In genomic region chr11:2582958-2583604, GRCh38 we compare ENCODE assay signal across 13 cellular contexts.
DNase-seq lines count a peak whose midpoint lies in the region; ATAC-seq and TF ChIP-seq lines count a peak whose summit lies in the region.
"Had no signal": no experiment of that assay in that cellular context is flagged by ENCODE, and none has a peak within 500 bp of the region (broad histone marks: within the 10 kb centered on the region; RNA-seq: fewer than 3 reads in every experiment).

No MANE protein-coding gene starts in this region.

- H3K36me3 Mint-ChIP-seq in MCF 10A (ENCODE audit: insufficient read depth, unreplicated experiment): no peaks in the 10 kb centered on the region

- no peaks in the 10 kb centered on the region for H3K27me3 Mint-ChIP-seq in MCF 10A (ENCODE audit: insufficient read depth, unreplicated experiment)

- H3K4me1 ChIP-seq in ascending aorta (no peaks in the 10 kb centered on the region), lower lobe of right lung (no peaks in the 10 kb centered on the region), upper lobe of left lung (peaks cover 0 to 7% (median 3%) of the 10 kb centered on the region in 4 donors)

- H3K9me3 ChIP-seq in ascending aorta (no peaks in the 10 kb centered on the region), lower lobe of right lung (no peaks in the 10 kb centered on the region), upper lobe of left lung (no peaks in the 10 kb centered on the region)

- H3K9me3 Mint-ChIP-seq in MCF 10A (ENCODE audit: unreplicated experiment): no peaks in the 10 kb centered on the region

- CTCF ChIA-PET in MCF 10A (lab: Yijun Ruan, JAX) (no interaction called here), HEK293T (lab: Yijun Ruan, JAX) (no interaction called here)

- TF ChIP-seq EP300 in upper lobe of left lung (IDR thresholded peaks at IDR 0.05): no peak

- H3K36me3 ChIP-seq in ascending aorta (no peaks in the 10 kb centered on the region), lower lobe of right lung (no peaks in the 10 kb centered on the region), upper lobe of left lung (peaks cover 0 to 2% (median 0%) of the 10 kb centered on the region in 4 donors)

- intact Hi-C loops in ascending aorta (cut with DNase I) (no loop called here), lower lobe of right lung (cut with DNase I) (no loop called here), MCF 10A (cut with micrococcal nuclease) (no loop called here)

- no peaks in the 10 kb centered on the region for H3K4me1 Mint-ChIP-seq in MCF 10A (ENCODE audit: insufficient read depth, unreplicated experiment)

- H3K27me3 ChIP-seq in ascending aorta (no peaks in the 10 kb centered on the region), lower lobe of right lung (ENCODE audit: low read depth) (no peaks in the 10 kb centered on the region), upper lobe of left lung (no peaks in the 10 kb centered on the region)

- 83 to 90% methylated on average over 24 to 30 of the region's 33 CpGs for WGBS in upper lobe of left lung, 2 donors

- TF ChIP-seq CTCF in ascending aorta (IDR thresholded peaks at IDR 0.05): no peak
- TF ChIP-seq CTCF in lower lobe of right lung (IDR thresholded peaks at IDR 0.05): no peak
- TF ChIP-seq CTCF in upper lobe of left lung (IDR thresholded peaks at IDR 0.05): no peak
- TF ChIP-seq CTCF in MCF 10A (IDR thresholded peaks at IDR 0.05; ENCODE audit: unreplicated experiment): no peak

- ATAC-seq in lower lobe of right lung (no peak), upper lobe of left lung (ENCODE audit: low FRiP score in 2 of 2) (no peak)
- ATAC-seq: GM12878 had no signal

- no TSS peak for BruUV-seq in MCF 10A (replicated peaks; lab: Mats Ljungman, UMichigan)

- no peak overlapping the region for H3K4me3 ChIP-seq in ascending aorta
- no peak overlapping the region for H3K4me3 ChIP-seq in lower lobe of right lung
- H3K4me3 ChIP-seq in upper lobe of left lung: no peak overlapping the region
- H3K4me3 ChIP-seq: GM12878 had no signal

- DNase-seq in activated naive CD4-positive, alpha-beta T cell treated with anti-CD3 and anti-CD28 coated beads, Interleukin-2, amount 50 U/mL, for 16 hours: peak; percentile 4
- no peak for DNase-seq in activated naive CD4-positive, alpha-beta T cell treated with Interleukin-2 at 50 U/mL for 16 hours
- DNase-seq in ascending aorta (ENCODE audit: low spot score in 2 of 2): peak; percentile 4 to 33
- DNase-seq in lower lobe of right lung: peak; percentile 38
- DNase-seq in upper lobe of left lung: peak; percentile 17 to 71
- no peak for DNase-seq in SKM-1 (lab: John Stamatoyannopoulos, UW; ENCODE audit: unreplicated experiment)
- no peak for DNase-seq in MCF 10A (ENCODE audit: unreplicated experiment)
- no peak for DNase-seq in HEK293T (ENCODE audit: extremely low spot score)
- DNase-seq: DMS79, midbrain, NCI-H345, trophoblast cell had no signal

- POLR2A ChIA-PET in MCF 10A (lab: Yijun Ruan, JAX) (no interaction called here), HEK293T (lab: Yijun Ruan, JAX) (no interaction called here)

- H3K27ac ChIP-seq in ascending aorta: no peak overlapping the region
- H3K27ac ChIP-seq in lower lobe of right lung: no peak overlapping the region
- H3K27ac ChIP-seq in upper lobe of left lung: peak overlapping the region in 1 of 4 donors; percentile 4

- no peak overlapping the region for H3K27ac Mint-ChIP-seq in MCF 10A (ENCODE audit: low read depth, unreplicated experiment)

- TF ChIP-seq POLR2A in upper lobe of left lung (IDR thresholded peaks at IDR 0.05): no peak

- no peak overlapping the region for H3K4me3 Mint-ChIP-seq in MCF 10A (ENCODE audit: unreplicated experiment)

TF ChIP-seq in HEK293T, 16 proteins besides CTCF, POLR2A, EP300 and RAD21:
- TF ChIP-seq SUZ12 (IDR thresholded peaks at IDR 0.05): no peak
- no peak for TF ChIP-seq FOXA1 (IDR thresholded peaks at IDR 0.05)
- TF ChIP-seq L3MBTL2 (conservative IDR thresholded peaks at IDR 0.05): no peak
- no peak for TF ChIP-seq FOXM1 (IDR thresholded peaks at IDR 0.05; ENCODE audit: borderline replicate concordance)
- TF ChIP-seq NFRKB (IDR thresholded peaks at IDR 0.05): no peak
- TF ChIP-seq SP1 (IDR thresholded peaks at IDR 0.05): no peak
- TF ChIP-seq TARDBP (IDR thresholded peaks at IDR 0.05): no peak
- TF ChIP-seq HDGF (IDR thresholded peaks at IDR 0.05; ENCODE audit: borderline replicate concordance): no peak
- no peak for TF ChIP-seq LEF1 (IDR thresholded peaks at IDR 0.05; ENCODE audit: borderline replicate concordance)
- no peak for TF ChIP-seq FOXK2 (IDR thresholded peaks at IDR 0.05)
- no peak for TF ChIP-seq CTBP1 (IDR thresholded peaks at IDR 0.05; ENCODE audit: borderline replicate concordance)
- no peak for TF ChIP-seq ELF4 (IDR thresholded peaks at IDR 0.05)
- TF ChIP-seq ZNF384 (IDR thresholded peaks at IDR 0.05): no peak
- no peak for TF ChIP-seq PKNOX1 (IDR thresholded peaks at IDR 0.05)

Comparison
In these comparisons a context has a peak if more than half of its experiments do, and no peak if none do; other contexts are left out.
1. DNase-seq: peak in activated naive CD4-positive, alpha-beta T cell treated with anti-CD3 and anti-CD28 coated beads, Interleukin-2, amount 50 U/mL, for 16 hours (single experiment), ascending aorta (2 of 2), lower lobe of right lung (single experiment) and upper lobe of left lung (2 of 2); none in activated naive CD4-positive, alpha-beta T cell treated with Interleukin-2 at 50 U/mL for 16 hours (single experiment), SKM-1 (single experiment), MCF 10A (single experiment) and HEK293T (single experiment).